15 cellular contexts compared by ENCODE assay signal in genomic region chr3:141268281-141268680, GRCh38. TPM values are rescaled to one million over a fixed set of nuclear protein-coding genes. Genes with fewer than 3 reads are reported as not detected.
DNase-seq lines count a peak whose midpoint lies in the region; TF ChIP-seq lines count a peak whose summit lies in the region.
"Had no signal": no experiment of that assay in that cellular context is flagged by ENCODE, and none has a peak within 500 bp of the region (broad histone marks: within the 10 kb centered on the region; RNA-seq: fewer than 3 reads in every experiment).

No MANE protein-coding gene starts in this region.

- TF ChIP-seq POLR2A in testis (IDR thresholded peaks at IDR 0.05): no peak

- no peaks in the 10 kb centered on the region for H3K36me3 ChIP-seq in testis (ENCODE audit: low read depth, missing control alignments)
- H3K36me3 ChIP-seq: lower lobe of right lung had no signal

- in situ Hi-C loops in KBM-7 (cut with MboI; ENCODE audit: low pct_unique_long_range_greater_than_20kb, low sequenced_read_pairs): no loop called here

- TF ChIP-seq CTCF in type B pancreatic cell (conservative IDR thresholded peaks at IDR 0.05) (no peak), testis (IDR thresholded peaks at IDR 0.05) (no peak)

- no peak for DNase-seq in activated naive CD4-positive, alpha-beta T cell treated with anti-CD3 and anti-CD28 coated beads for 36 hours
- DNase-seq in activated naive CD4-positive, alpha-beta T cell treated with anti-CD3 and anti-CD28 coated beads, Interleukin-2, amount 50 U/mL, for 16 hours: no peak
- no peak for DNase-seq in activated CD4-positive, alpha-beta memory T cell treated with anti-CD3 and anti-CD28 coated beads for 36 hours
- peak; percentile 21 for DNase-seq in left kidney (ENCODE audit: low read depth, low spot score)
- peak; percentile 18 for DNase-seq in type B pancreatic cell (ENCODE audit: extremely low spot score, unreplicated experiment)
- no peak for DNase-seq in SHP77 (lab: John Stamatoyannopoulos, UW)
- DNase-seq in testis: no peak
- no peak for DNase-seq in KBM-7
- DNase-seq: dermis blood vessel endothelial cell, lower lobe of right lung, NCI-H1105 treated with DMSO at 0.1 percent for 48 hours, NCI-H2171 treated with DMSO at 0.1 percent for 48 hours, RPMI8226 had no signal

- no peaks in the 10 kb centered on the region for H3K4me1 ChIP-seq in testis
- H3K4me1 ChIP-seq: lower lobe of right lung had no signal

- no peaks in the 10 kb centered on the region for H3K9me3 ChIP-seq in testis
- H3K9me3 ChIP-seq: lower lobe of right lung had no signal

- H3K9me3 Mint-ChIP-seq in activated naive CD4-positive, alpha-beta T cell treated with anti-CD3 and anti-CD28 coated beads for 36 hours: no peaks in the 10 kb centered on the region
- no peaks in the 10 kb centered on the region for H3K9me3 Mint-ChIP-seq in activated CD4-positive, alpha-beta memory T cell treated with anti-CD3 and anti-CD28 coated beads for 36 hours
- H3K9me3 Mint-ChIP-seq in type B pancreatic cell: no peaks in the 10 kb centered on the region

- peaks cover 2% of the 10 kb centered on the region for H3K36me3 Mint-ChIP-seq in activated naive CD4-positive, alpha-beta T cell treated with anti-CD3 and anti-CD28 coated beads for 36 hours (ENCODE audit: low read depth)
- no peaks in the 10 kb centered on the region for H3K36me3 Mint-ChIP-seq in activated CD4-positive, alpha-beta memory T cell treated with anti-CD3 and anti-CD28 coated beads for 36 hours
- peaks cover 13% of the 10 kb centered on the region for H3K36me3 Mint-ChIP-seq in type B pancreatic cell

- H3K4me3 ChIP-seq in testis: no peak overlapping the region
- H3K4me3 ChIP-seq: lower lobe of right lung had no signal

- H3K27me3 ChIP-seq in testis: no peaks in the 10 kb centered on the region

- 93 to 98% methylated on average over 6 of the region's 6 CpGs for WGBS in testis, 2 donors

- CTCF ChIA-PET in activated naive CD4-positive, alpha-beta T cell treated with anti-CD3 and anti-CD28 coated beads for 36 hours (lab: Charles Lee): interaction anchor here (1.4 to 3.1 kb wide), 3 partner anchors 9 to 36 kb away, joined by 5 to 25 read pairs (median 9); partner anchors contain the start of gene PXYLP1
- CTCF ChIA-PET in activated CD4-positive, alpha-beta memory T cell treated with anti-CD3 and anti-CD28 coated beads for 36 hours (lab: Charles Lee): interaction anchor here (0.8 to 5.3 kb wide), 5 partner anchors 10 to 39 kb away, joined by 3 to 38 read pairs (median 7); partner anchors contain the start of gene PXYLP1

- H3K4me3 Mint-ChIP-seq in activated naive CD4-positive, alpha-beta T cell treated with anti-CD3 and anti-CD28 coated beads for 36 hours: peak overlapping the region; percentile 40
- no peak overlapping the region for H3K4me3 Mint-ChIP-seq in activated CD4-positive, alpha-beta memory T cell treated with anti-CD3 and anti-CD28 coated beads for 36 hours
- no peak overlapping the region for H3K4me3 Mint-ChIP-seq in type B pancreatic cell

- H3K27ac Mint-ChIP-seq in activated naive CD4-positive, alpha-beta T cell treated with anti-CD3 and anti-CD28 coated beads for 36 hours: peak overlapping the region; percentile 69
- H3K27ac Mint-ChIP-seq in activated CD4-positive, alpha-beta memory T cell treated with anti-CD3 and anti-CD28 coated beads for 36 hours: peak overlapping the region; percentile 86
- peak overlapping the region; percentile 23 for H3K27ac Mint-ChIP-seq in type B pancreatic cell

- no peak overlapping the region for H3K27ac ChIP-seq in testis
- H3K27ac ChIP-seq: HL-60, KMS-11, lower lobe of right lung had no signal

- no peaks in the 10 kb centered on the region for H3K27me3 Mint-ChIP-seq in activated naive CD4-positive, alpha-beta T cell treated with anti-CD3 and anti-CD28 coated beads for 36 hours (ENCODE audit: low read depth)
- no peaks in the 10 kb centered on the region for H3K27me3 Mint-ChIP-seq in activated CD4-positive, alpha-beta memory T cell treated with anti-CD3 and anti-CD28 coated beads for 36 hours
- no peaks in the 10 kb centered on the region for H3K27me3 Mint-ChIP-seq in type B pancreatic cell

- peaks cover 32% of the 10 kb centered on the region for H3K4me1 Mint-ChIP-seq in activated naive CD4-positive, alpha-beta T cell treated with anti-CD3 and anti-CD28 coated beads for 36 hours (ENCODE audit: low read depth)
- peaks cover 30% of the 10 kb centered on the region for H3K4me1 Mint-ChIP-seq in activated CD4-positive, alpha-beta memory T cell treated with anti-CD3 and anti-CD28 coated beads for 36 hours (ENCODE audit: low read depth)
- peaks cover 18% of the 10 kb centered on the region for H3K4me1 Mint-ChIP-seq in type B pancreatic cell (ENCODE audit: unreplicated experiment)

- intact Hi-C loops in activated naive CD4-positive, alpha-beta T cell treated with anti-CD3 and anti-CD28 coated beads for 36 hours (cut with micrococcal nuclease): no loop called here
- intact Hi-C loops in activated CD4-positive, alpha-beta memory T cell treated with anti-CD3 and anti-CD28 coated beads for 36 hours (cut with micrococcal nuclease): no loop called here
- intact Hi-C loops in testis (cut with DNase I; ENCODE audit: low total_unique reads): no loop called here

- POLR2A ChIA-PET in activated CD4-positive, alpha-beta memory T cell treated with anti-CD3 and anti-CD28 coated beads for 36 hours (lab: Charles Lee): interaction anchor here (4.0 kb wide), 1 partner anchor 36 kb away, joined by 18 read pairs; the partner anchor contains the start of gene PXYLP1

RNA-seq across cellular contexts. Expression of gene PXYLP1, which starts 36.7 kb away (rescaled TPM):
- 1 to 10 TPM; 8.4 to 9.7 TPM for total RNA-seq in activated naive CD4-positive, alpha-beta T cell treated with anti-CD3 and anti-CD28 coated beads for 36 hours
- 10 to 100 TPM in 1 of 2 experiments, 1 to 10 TPM in 1; 9.0 to 11.6 TPM for total RNA-seq in activated CD4-positive, alpha-beta memory T cell treated with anti-CD3 and anti-CD28 coated beads for 36 hours
- total RNA-seq in type B pancreatic cell (ENCODE audit: low replicate concordance) (22.2 and 26.1 TPM in 2 replicates), testis (10 to 100 TPM; 16.0 to 31.6 TPM)
- polyA plus RNA-seq in testis (ENCODE audit: insufficient read depth, low read depth, low replicate concordance): 55.8 TPM

Comparison
In these comparisons a context has a peak if more than half of its experiments do, and no peak if none do; other contexts are left out.
1. DNase-seq: peak in left kidney (single experiment) and type B pancreatic cell (single experiment); none in activated naive CD4-positive, alpha-beta T cell treated with anti-CD3 and anti-CD28 coated beads for 36 hours (single experiment), activated naive CD4-positive, alpha-beta T cell treated with anti-CD3 and anti-CD28 coated beads, Interleukin-2, amount 50 U/mL, for 16 hours (single experiment), activated CD4-positive, alpha-beta memory T cell treated with anti-CD3 and anti-CD28 coated beads for 36 hours (single experiment), SHP77 (0 of 2), testis (single experiment) and KBM-7 (single experiment).
2. H3K27ac Mint-ChIP-seq: peak in every context shown above with its lines; median percentile 86 in activated CD4-positive, alpha-beta memory T cell treated with anti-CD3 and anti-CD28 coated beads for 36 hours; 69 in activated naive CD4-positive, alpha-beta T cell treated with anti-CD3 and anti-CD28 coated beads for 36 hours; 23 in type B pancreatic cell.